In the genomic region with DNA sequence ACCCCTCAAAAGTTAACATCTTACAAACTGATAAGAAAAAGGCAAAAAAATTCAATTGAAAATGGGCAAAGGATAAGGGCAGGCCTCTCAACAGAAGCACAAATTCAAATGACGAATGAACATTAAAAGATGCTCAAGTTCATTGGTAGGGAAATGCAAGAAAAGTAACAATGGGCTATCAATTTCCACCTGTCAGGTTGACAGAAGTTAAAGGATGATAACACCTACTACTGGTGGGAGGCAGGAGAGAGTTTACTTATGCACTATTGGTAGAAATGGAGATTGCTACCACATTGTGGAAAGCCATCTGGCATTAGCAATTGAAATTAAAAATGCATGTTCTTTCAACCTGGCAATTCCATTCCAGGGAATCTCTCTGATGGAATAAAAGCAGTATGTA, we compare ENCODE assay signal across 1 cellular context.
TF ChIP-seq lines count a peak whose summit lies in the region.

No MANE protein-coding gene starts in this region.

TF ChIP-seq in K562, 482 proteins besides CTCF, POLR2A, EP300 and RAD21 (continued from another document):
- TF ChIP-seq, protein P1, sequence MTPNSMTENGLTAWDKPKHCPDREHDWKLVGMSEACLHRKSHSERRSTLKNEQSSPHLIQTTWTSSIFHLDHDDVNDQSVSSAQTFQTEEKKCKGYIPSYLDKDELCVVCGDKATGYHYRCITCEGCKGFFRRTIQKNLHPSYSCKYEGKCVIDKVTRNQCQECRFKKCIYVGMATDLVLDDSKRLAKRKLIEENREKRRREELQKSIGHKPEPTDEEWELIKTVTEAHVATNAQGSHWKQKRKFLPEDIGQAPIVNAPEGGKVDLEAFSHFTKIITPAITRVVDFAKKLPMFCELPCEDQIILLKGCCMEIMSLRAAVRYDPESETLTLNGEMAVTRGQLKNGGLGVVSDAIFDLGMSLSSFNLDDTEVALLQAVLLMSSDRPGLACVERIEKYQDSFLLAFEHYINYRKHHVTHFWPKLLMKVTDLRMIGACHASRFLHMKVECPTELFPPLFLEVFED (CRISPR knock-in tag; conservative IDR thresholded peaks at IDR 0.05) = no peak
- TF ChIP-seq SMARCC2 (IDR thresholded peaks at IDR 0.05; ENCODE audit: low read depth) (no peak), ZNF311 (CRISPR knock-in tag; IDR thresholded peaks at IDR 0.05) (no peak), SAP30 (IDR thresholded peaks at IDR 0.05; ENCODE audit: borderline replicate concordance, insufficient read depth, low read depth, low read length, poor library complexity, severe bottlenecking) (no peak), TCF3 (CRISPR knock-in tag; IDR thresholded peaks at IDR 0.05) (peak; percentile 33; the same call in 1 of the 2 replicates), POLR2AphosphoS5 (IDR thresholded peaks at IDR 0.05; ENCODE audit: control insufficient read depth, insufficient read depth, low read depth, low read length) (no peak), SOX6 (IDR thresholded peaks at IDR 0.05) (peak; percentile 83), ARID1B (IDR thresholded peaks at IDR 0.05) (peak; percentile 35; the same call in 1 of the 2 replicates), CBFA2T3 (IDR thresholded peaks at IDR 0.05) (peak; percentile 54), TEAD4 (IDR thresholded peaks at IDR 0.05; ENCODE audit: low read length) (0 out of 2 replicates have a peak, but pooled peaks have one; percentile 25), TEAD4 (CRISPR knock-in tag; IDR thresholded peaks at IDR 0.05; ENCODE audit: borderline replicate concordance) (no peak), TAL1 (IDR thresholded peaks at IDR 0.05) (peak; percentile 25; the same call in 1 of the 2 replicates)
- TF ChIP-seq, protein P2, sequence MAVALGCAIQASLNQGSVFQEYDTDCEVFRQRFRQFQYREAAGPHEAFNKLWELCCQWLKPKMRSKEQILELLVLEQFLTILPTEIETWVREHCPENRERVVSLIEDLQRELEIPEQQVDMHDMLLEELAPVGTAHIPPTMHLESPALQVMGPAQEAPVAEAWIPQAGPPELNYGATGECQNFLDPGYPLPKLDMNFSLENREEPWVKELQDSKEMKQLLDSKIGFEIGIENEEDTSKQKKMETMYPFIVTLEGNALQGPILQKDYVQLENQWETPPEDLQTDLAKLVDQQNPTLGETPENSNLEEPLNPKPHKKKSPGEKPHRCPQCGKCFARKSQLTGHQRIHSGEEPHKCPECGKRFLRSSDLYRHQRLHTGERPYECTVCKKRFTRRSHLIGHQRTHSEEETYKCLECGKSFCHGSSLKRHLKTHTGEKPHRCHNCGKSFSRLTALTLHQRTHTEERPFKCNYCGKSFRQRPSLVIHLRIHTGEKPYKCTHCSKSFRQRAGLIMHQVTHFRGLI (CRISPR knock-in tag; IDR thresholded peaks at IDR 0.05) = no peak
- TF ChIP-seq, protein P3, sequence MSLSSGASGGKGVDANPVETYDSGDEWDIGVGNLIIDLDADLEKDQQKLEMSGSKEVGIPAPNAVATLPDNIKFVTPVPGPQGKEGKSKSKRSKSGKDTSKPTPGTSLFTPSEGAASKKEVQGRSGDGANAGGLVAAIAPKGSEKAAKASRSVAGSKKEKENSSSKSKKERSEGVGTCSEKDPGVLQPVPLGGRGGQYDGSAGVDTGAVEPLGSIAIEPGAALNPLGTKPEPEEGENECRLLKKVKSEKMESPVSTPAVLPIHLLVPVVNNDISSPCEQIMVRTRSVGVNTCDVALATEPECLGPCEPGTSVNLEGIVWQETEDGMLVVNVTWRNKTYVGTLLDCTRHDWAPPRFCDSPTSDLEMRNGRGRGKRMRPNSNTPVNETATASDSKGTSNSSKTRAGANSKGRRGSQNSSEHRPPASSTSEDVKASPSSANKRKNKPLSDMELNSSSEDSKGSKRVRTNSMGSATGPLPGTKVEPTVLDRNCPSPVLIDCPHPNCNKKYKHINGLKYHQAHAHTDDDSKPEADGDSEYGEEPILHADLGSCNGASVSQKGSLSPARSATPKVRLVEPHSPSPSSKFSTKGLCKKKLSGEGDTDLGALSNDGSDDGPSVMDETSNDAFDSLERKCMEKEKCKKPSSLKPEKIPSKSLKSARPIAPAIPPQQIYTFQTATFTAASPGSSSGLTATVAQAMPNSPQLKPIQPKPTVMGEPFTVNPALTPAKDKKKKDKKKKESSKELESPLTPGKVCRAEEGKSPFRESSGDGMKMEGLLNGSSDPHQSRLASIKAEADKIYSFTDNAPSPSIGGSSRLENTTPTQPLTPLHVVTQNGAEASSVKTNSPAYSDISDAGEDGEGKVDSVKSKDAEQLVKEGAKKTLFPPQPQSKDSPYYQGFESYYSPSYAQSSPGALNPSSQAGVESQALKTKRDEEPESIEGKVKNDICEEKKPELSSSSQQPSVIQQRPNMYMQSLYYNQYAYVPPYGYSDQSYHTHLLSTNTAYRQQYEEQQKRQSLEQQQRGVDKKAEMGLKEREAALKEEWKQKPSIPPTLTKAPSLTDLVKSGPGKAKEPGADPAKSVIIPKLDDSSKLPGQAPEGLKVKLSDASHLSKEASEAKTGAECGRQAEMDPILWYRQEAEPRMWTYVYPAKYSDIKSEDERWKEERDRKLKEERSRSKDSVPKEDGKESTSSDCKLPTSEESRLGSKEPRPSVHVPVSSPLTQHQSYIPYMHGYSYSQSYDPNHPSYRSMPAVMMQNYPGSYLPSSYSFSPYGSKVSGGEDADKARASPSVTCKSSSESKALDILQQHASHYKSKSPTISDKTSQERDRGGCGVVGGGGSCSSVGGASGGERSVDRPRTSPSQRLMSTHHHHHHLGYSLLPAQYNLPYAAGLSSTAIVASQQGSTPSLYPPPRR (CRISPR knock-in tag; IDR thresholded peaks at IDR 0.05; ENCODE audit: borderline replicate concordance) = no peak
- TF ChIP-seq, protein P4, sequence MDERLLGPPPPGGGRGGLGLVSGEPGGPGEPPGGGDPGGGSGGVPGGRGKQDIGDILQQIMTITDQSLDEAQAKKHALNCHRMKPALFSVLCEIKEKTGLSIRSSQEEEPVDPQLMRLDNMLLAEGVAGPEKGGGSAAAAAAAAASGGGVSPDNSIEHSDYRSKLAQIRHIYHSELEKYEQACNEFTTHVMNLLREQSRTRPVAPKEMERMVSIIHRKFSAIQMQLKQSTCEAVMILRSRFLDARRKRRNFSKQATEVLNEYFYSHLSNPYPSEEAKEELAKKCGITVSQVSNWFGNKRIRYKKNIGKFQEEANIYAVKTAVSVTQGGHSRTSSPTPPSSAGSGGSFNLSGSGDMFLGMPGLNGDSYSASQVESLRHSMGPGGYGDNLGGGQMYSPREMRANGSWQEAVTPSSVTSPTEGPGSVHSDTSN (CRISPR knock-in tag; IDR thresholded peaks at IDR 0.05; ENCODE audit: low read depth) = no peak
- TF ChIP-seq, protein P4 (tag; conservative IDR thresholded peaks at IDR 0.05; ENCODE audit: low read depth) = peak; percentile 80
- TF ChIP-seq, protein P5, sequence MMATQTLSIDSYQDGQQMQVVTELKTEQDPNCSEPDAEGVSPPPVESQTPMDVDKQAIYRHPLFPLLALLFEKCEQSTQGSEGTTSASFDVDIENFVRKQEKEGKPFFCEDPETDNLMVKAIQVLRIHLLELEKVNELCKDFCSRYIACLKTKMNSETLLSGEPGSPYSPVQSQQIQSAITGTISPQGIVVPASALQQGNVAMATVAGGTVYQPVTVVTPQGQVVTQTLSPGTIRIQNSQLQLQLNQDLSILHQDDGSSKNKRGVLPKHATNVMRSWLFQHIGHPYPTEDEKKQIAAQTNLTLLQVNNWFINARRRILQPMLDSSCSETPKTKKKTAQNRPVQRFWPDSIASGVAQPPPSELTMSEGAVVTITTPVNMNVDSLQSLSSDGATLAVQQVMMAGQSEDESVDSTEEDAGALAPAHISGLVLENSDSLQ (IDR thresholded peaks at IDR 0.05) = peak; percentile 73
TF ChIP-seq in K562: peak in this region for 9.
